ENCODE assay signal across 10 cellular contexts in the genomic region with DNA sequence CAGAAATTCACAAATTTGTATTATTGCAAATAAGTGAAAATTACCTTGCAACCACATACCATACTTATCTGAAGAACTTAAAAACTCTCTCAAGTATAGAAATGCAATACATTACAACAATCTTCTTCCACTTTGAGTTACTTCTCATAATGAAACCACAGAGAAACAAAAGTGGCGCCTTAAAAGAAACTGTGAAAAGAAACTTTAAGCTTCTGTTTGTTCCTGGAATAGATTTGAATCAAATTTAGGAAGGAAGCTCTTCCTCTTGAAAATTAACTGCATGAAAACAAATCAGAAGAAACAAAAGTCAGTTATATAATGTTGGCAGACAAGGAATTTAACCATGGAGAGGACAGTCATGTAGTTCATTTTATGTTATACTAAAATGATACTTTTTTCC. TPM values are rescaled to one million over a fixed set of nuclear protein-coding genes. Genes with fewer than 3 reads are reported as not detected.
DNase-seq lines count a peak whose midpoint lies in the region; ATAC-seq, FAIRE-seq and TF ChIP-seq lines count a peak whose summit lies in the region.
"Had no signal": no experiment of that assay in that cellular context is flagged by ENCODE, and none has a peak within 500 bp of the region (broad histone marks: within the 10 kb centered on the region; RNA-seq: fewer than 3 reads in every experiment).

No MANE protein-coding gene starts in this region.

- CTCF ChIA-PET in RWPE1 (lab: Yijun Ruan, JAX): no interaction called here

- FAIRE-seq in GM12892 (lab: Jason Lieb, UNC): peak; percentile 69

- H3K36me3 ChIP-seq in effector memory CD4-positive, alpha-beta T cell (ENCODE audit: control insufficient read depth, insufficient read depth, low read length): no peaks in the 10 kb centered on the region

- no peak overlapping the region for H3K4me3 ChIP-seq in effector memory CD4-positive, alpha-beta T cell (ENCODE audit: insufficient read depth, low read depth, low read length, poor library complexity, severe bottlenecking)
- H3K4me3 ChIP-seq: body of pancreas had no signal

- TF ChIP-seq POLR2A in GM12892 (IDR thresholded peaks at IDR 0.05; ENCODE audit: low read depth, low read length): no peak

- H3K9me3 ChIP-seq in effector memory CD4-positive, alpha-beta T cell (ENCODE audit: control insufficient read depth, low read length): no peaks in the 10 kb centered on the region
- H3K9me3 ChIP-seq: body of pancreas had no signal

- TF ChIP-seq CTCF in RWPE1 (conservative IDR thresholded peaks at IDR 0.05; ENCODE audit: low read depth): no peak

- POLR2A ChIA-PET in RWPE1 (lab: Yijun Ruan, JAX; ENCODE audit: low non-redundant PET): no interaction called here

- H3K27me3 ChIP-seq in effector memory CD4-positive, alpha-beta T cell (replicated peaks; ENCODE audit: control insufficient read depth, insufficient read depth, low read length, poor library complexity, severe bottlenecking): no peaks in the 10 kb centered on the region
- H3K27me3 ChIP-seq: body of pancreas had no signal

- no peak for DNase-seq in GM12892 (ENCODE audit: insufficient read length)
- DNase-seq in effector memory CD4-positive, alpha-beta T cell: no peak
- DNase-seq in iPS-NIHi7 (ENCODE audit: extremely low spot score): no peak
- DNase-seq in anterior cingulate cortex (lab: John Stamatoyannopoulos, UW): no peak
- DNase-seq in HPDE6-E6E7 (ENCODE audit: extremely low spot score): no peak
- no peak for DNase-seq in RWPE1 (ENCODE audit: low spot score)
- DNase-seq: body of pancreas, left cardiac atrium had no signal

- peaks cover 37% of the 10 kb centered on the region for H3K4me1 ChIP-seq in effector memory CD4-positive, alpha-beta T cell (ENCODE audit: control insufficient read depth, insufficient read depth, low read length, poor library complexity, severe bottlenecking)
- H3K4me1 ChIP-seq: body of pancreas had no signal

- ATAC-seq in GM21381 (IDR thresholded peaks at IDR 0.05; ENCODE audit: unreplicated experiment): peak; percentile 77
- peak; percentile 71 for ATAC-seq in HG03457 (IDR thresholded peaks at IDR 0.05; ENCODE audit: unreplicated experiment)
- ATAC-seq: body of pancreas, left cardiac atrium had no signal

- peak overlapping the region; percentile 38 for H3K27ac ChIP-seq in effector memory CD4-positive, alpha-beta T cell (ENCODE audit: insufficient read depth, low read length, poor library complexity, severe bottlenecking)
- H3K27ac ChIP-seq in RWPE1: no peak overlapping the region
- H3K27ac ChIP-seq: body of pancreas had no signal

RNA-seq across cellular contexts. Expression of gene TNFSF10, which starts 57.5 kb away (rescaled TPM):
- 12.3 TPM for polyA plus RNA-seq in GM12892 (2012; ENCODE audit: missing spikeins)
